9 cellular contexts compared by ENCODE assay signal in genomic region chr21:30831194-30831765, GRCh38. TPM values are rescaled to one million over a fixed set of nuclear protein-coding genes. Genes with fewer than 3 reads are reported as not detected.
DNase-seq lines count a peak whose midpoint lies in the region; ATAC-seq and TF ChIP-seq lines count a peak whose summit lies in the region.
"Had no signal": no experiment of that assay in that cellular context is flagged by ENCODE, and none has a peak within 500 bp of the region (broad histone marks: within the 10 kb centered on the region; RNA-seq: fewer than 3 reads in every experiment).

No MANE protein-coding gene starts in this region.

- peaks cover 2% of the 10 kb centered on the region for H3K9me3 Mint-ChIP-seq in Calu3 (ENCODE audit: low read depth, unreplicated experiment)
- H3K9me3 Mint-ChIP-seq: dendritic cell treated with granulocyte-macrophage colony-stimulating factor and Interleukin-4, amounts not matched to agents 40 ng/mL and 50 ng/mL, for 4 days had no signal

- H3K27ac Mint-ChIP-seq in Calu3 (ENCODE audit: unreplicated experiment): no peak overlapping the region
- H3K27ac Mint-ChIP-seq: dendritic cell treated with granulocyte-macrophage colony-stimulating factor and Interleukin-4, amounts not matched to agents 40 ng/mL and 50 ng/mL, for 4 days had no signal

- no peak for TF ChIP-seq POLR2A in heart left ventricle (IDR thresholded peaks at IDR 0.05)

- H3K27me3 ChIP-seq in heart left ventricle (no peaks in the 10 kb centered on the region), PC-9 (ENCODE audit: insufficient read depth, low read depth) (no peaks in the 10 kb centered on the region)

- DNase-seq in heart left ventricle (no peak), Right ventricle myocardium inferior (ENCODE audit: missing footprints) (no peak), PC-9 (no peak), choroid plexus epithelial cell (ENCODE audit: low read depth) (peak; percentile 23), Calu3 (no peak)
- DNase-seq in stimulated activated CD4-positive, alpha-beta T cell treated with anti-CD3 and anti-CD28 coated beads, Interleukin-12 subunit alpha, Interleukin-12 subunit beta, amount 100 ng/mL, for 48 hours (ENCODE audit: low read depth in 2 of 3, low spot score in 1 of 3): peak in 2 of 3 donors; percentile 12 to 45

- no peak overlapping the region for H3K27ac ChIP-seq in heart left ventricle
- no peak overlapping the region for H3K27ac ChIP-seq in PC-9

- H3K4me1 ChIP-seq in heart left ventricle (no peaks in the 10 kb centered on the region), PC-9 (replicated peaks; ENCODE audit: insufficient read depth) (no peaks in the 10 kb centered on the region)

- BruUV-seq in PC-9 (replicated peaks; lab: Mats Ljungman, UMichigan): no TSS peak
- BruUV-seq in Calu3 (replicated peaks; lab: Mats Ljungman, UMichigan): no TSS peak

- no peak overlapping the region for H3K4me2 ChIP-seq in PC-9

- no peak overlapping the region for H3K4me3 ChIP-seq in heart left ventricle
- no peak overlapping the region for H3K4me3 ChIP-seq in PC-9
- no peak overlapping the region for H3K4me3 ChIP-seq in choroid plexus epithelial cell (ENCODE audit: low read depth, low read length)

- POLR2A ChIA-PET in PC-9 (lab: Charles Lee; ENCODE audit: unreplicated experiment): no interaction called here

- H3F3A ChIP-seq in PC-9 (ENCODE audit: insufficient read depth, low read depth): no peaks in the 10 kb centered on the region

- no peak for ATAC-seq in heart left ventricle
- no peak for ATAC-seq in Right ventricle myocardium inferior
- ATAC-seq in GM19035 (IDR thresholded peaks at IDR 0.05; ENCODE audit: unreplicated experiment): no peak
- ATAC-seq in HG03108 (IDR thresholded peaks at IDR 0.05; ENCODE audit: unreplicated experiment): no peak

- peaks cover 0 to 18% (median 5%) of the 10 kb centered on the region in 12 donors for H3K9me3 ChIP-seq in heart left ventricle
- H3K9me3 ChIP-seq in PC-9 (ENCODE audit: insufficient read depth, low read depth): no peaks in the 10 kb centered on the region

- H3K9me2 ChIP-seq in PC-9 (ENCODE audit: insufficient read depth): no peaks in the 10 kb centered on the region

- no peak overlapping the region for H2AFZ ChIP-seq in PC-9

- H3K36me3 Mint-ChIP-seq in Calu3 (ENCODE audit: insufficient read depth, unreplicated experiment): no peaks in the 10 kb centered on the region

- no peaks in the 10 kb centered on the region for H3K4me1 Mint-ChIP-seq in Calu3 (ENCODE audit: low read depth, unreplicated experiment)

- intact Hi-C loops in heart left ventricle (cut with DNase I): loop anchor here in 7 of 10 donors (1.0 to 10.0 kb wide), 5 partner anchors 154 to 256 kb away; no protein-coding TSS in a partner anchor
- intact Hi-C loops in Right ventricle myocardium inferior (cut with DNase I): loop anchor here (5.0 kb wide), 1 partner anchor 256 kb away; no protein-coding TSS in a partner anchor
- intact Hi-C loops in PC-9 (cut with micrococcal nuclease; ENCODE audit: unreplicated experiment): no loop called here
- intact Hi-C loops in Calu3 (cut with micrococcal nuclease; ENCODE audit: unreplicated experiment): no loop called here

- no peak overlapping the region for H3K4me3 Mint-ChIP-seq in Calu3 (ENCODE audit: low read depth, unreplicated experiment)
- H3K4me3 Mint-ChIP-seq: dendritic cell treated with granulocyte-macrophage colony-stimulating factor and Interleukin-4, amounts not matched to agents 40 ng/mL and 50 ng/mL, for 4 days had no signal

- 26 to 37% (median 30%) methylated on average over 6 of the region's 6 CpGs for WGBS in heart left ventricle, 4 donors

- H4K20me1 ChIP-seq in PC-9 (ENCODE audit: insufficient read depth): no peaks in the 10 kb centered on the region

- CTCF ChIA-PET in PC-9 (lab: Charles Lee) (no interaction called here), Calu3 (lab: Charles Lee) (no interaction called here)

- no peaks in the 10 kb centered on the region for H3K79me2 ChIP-seq in PC-9 (ENCODE audit: low read depth)

- peak; percentile 17 to 65 (median 46) for TF ChIP-seq CTCF in heart left ventricle (IDR thresholded peaks at IDR 0.05)
- TF ChIP-seq CTCF in PC-9 (conservative IDR thresholded peaks at IDR 0.05): peak; percentile 66
- peak; percentile 45 for TF ChIP-seq CTCF in choroid plexus epithelial cell (conservative IDR thresholded peaks at IDR 0.05; ENCODE audit: low read depth, low read length)
- no peak for TF ChIP-seq CTCF in Calu3 (IDR thresholded peaks at IDR 0.05; ENCODE audit: unreplicated experiment)

- H3K36me3 ChIP-seq in heart left ventricle: no peaks in the 10 kb centered on the region
- no peaks in the 10 kb centered on the region for H3K36me3 ChIP-seq in PC-9 (ENCODE audit: low read depth)

- H3K27me3 Mint-ChIP-seq in Calu3 (ENCODE audit: unreplicated experiment): no peaks in the 10 kb centered on the region
- H3K27me3 Mint-ChIP-seq: dendritic cell treated with granulocyte-macrophage colony-stimulating factor and Interleukin-4, amounts not matched to agents 40 ng/mL and 50 ng/mL, for 4 days had no signal

RNA-seq across cellular contexts. Expression of gene KRTAP7-1, which starts 1.7 kb away (rescaled TPM):
- total RNA-seq in heart left ventricle (not detected), Right ventricle myocardium inferior (not detected), PC-9 (2021) (not detected in 2 replicates), Calu3 (2022) (not detected in 2 replicates)
- not detected for polyA plus RNA-seq in heart left ventricle

RNA-seq across cellular contexts. Expression of gene KRTAP8-1, which starts 18.2 kb away (rescaled TPM):
- not detected for total RNA-seq in heart left ventricle
- not detected for polyA plus RNA-seq in heart left ventricle
- not detected for total RNA-seq in Right ventricle myocardium inferior
- total RNA-seq in PC-9 (2021): not detected in 2 replicates
- total RNA-seq in Calu3 (2022): not detected in 2 replicates

RNA-seq across cellular contexts. Expression of gene KRTAP11-1, which starts 50.1 kb away (rescaled TPM):
- not detected for total RNA-seq in heart left ventricle
- not detected for polyA plus RNA-seq in heart left ventricle
- total RNA-seq in Right ventricle myocardium inferior: not detected
- total RNA-seq in PC-9 (2021): not detected in 2 replicates
- total RNA-seq in Calu3 (2022): not detected in 2 replicates

Comparison
In these comparisons a context has a peak if more than half of its experiments do, and no peak if none do; other contexts are left out.
1. DNase-seq: peak in choroid plexus epithelial cell (single experiment) and stimulated activated CD4-positive, alpha-beta T cell treated with anti-CD3 and anti-CD28 coated beads, Interleukin-12 subunit alpha, Interleukin-12 subunit beta, amount 100 ng/mL, for 48 hours (2 of 3); none in heart left ventricle (0 of 5), Right ventricle myocardium inferior (single experiment), PC-9 (0 of 2) and Calu3 (single experiment).
2. intact Hi-C loops: an anchor here in heart left ventricle (1.0 to 10.0 kb wide) and Right ventricle myocardium inferior (5.0 kb wide); none called in PC-9 and Calu3.